Comparison of ENCODE assay signal across 10 cellular contexts in the genomic region with DNA sequence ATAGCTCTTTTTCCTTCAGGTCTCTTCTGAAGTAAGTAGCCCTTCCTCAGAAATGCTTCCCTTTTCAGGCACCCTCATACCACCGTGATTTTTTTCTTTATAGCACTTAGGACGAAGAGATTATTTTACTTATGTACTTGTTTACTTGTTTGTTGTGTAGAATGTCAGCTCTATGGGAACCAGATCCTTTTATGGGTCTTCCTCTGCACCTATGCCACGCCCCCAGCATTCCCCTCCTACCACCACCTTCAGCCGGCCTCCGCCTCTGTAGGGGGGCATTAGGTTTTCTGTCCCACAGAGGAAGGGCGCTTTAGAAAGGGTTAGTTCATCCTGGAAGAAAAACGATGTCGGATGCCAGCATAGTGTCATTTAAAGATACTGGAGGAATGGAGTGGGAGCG. TPM values are rescaled to one million over a fixed set of nuclear protein-coding genes. Genes with fewer than 3 reads are reported as not detected.
A peak's percentile ranks its signal among the peaks of the same experiment; 100 is the strongest.
DNase-seq lines count a peak whose midpoint lies in the region; ATAC-seq and TF ChIP-seq lines count a peak whose summit lies in the region.
"Had no signal": no experiment of that assay in that cellular context is flagged by ENCODE, and none has a peak within 500 bp of the region (broad histone marks: within the 10 kb centered on the region; RNA-seq: fewer than 3 reads in every experiment).

No MANE protein-coding gene starts in this region.

- H3K4me3 ChIP-seq in Caco-2 (ENCODE audit: low read depth, low read length) (no peak overlapping the region), HUES6 (ENCODE audit: low read depth, low read length) (peak overlapping the region; percentile 74), iPS-18c (ENCODE audit: insufficient read depth, low read depth, low read length) (peak overlapping the region; percentile 62; the same call in 1 of the 2 replicates), lower leg skin (ENCODE audit: low read depth, poor library complexity, severe bottlenecking) (no peak overlapping the region)

- TF ChIP-seq POLR2A in lower leg skin (IDR thresholded peaks at IDR 0.05): no peak

- TF ChIP-seq CTCF in Caco-2 (IDR thresholded peaks at IDR 0.05; ENCODE audit: insufficient read depth in 1 of 2, low read depth in 1 of 2, low read length in 1 of 2, severe bottlenecking in 1 of 2, unreplicated experiment in 1 of 2) (no peak), lower leg skin (IDR thresholded peaks at IDR 0.05) (no peak)

- H3K36me3 Mint-ChIP-seq in Caco-2 (ENCODE audit: insufficient read depth, unreplicated experiment): peaks cover 6% of the 10 kb centered on the region
- H3K36me3 Mint-ChIP-seq in T-cell: no peaks in the 10 kb centered on the region

- H3K27ac Mint-ChIP-seq in Caco-2 (ENCODE audit: unreplicated experiment): peak overlapping the region; percentile 90
- no peak overlapping the region for H3K27ac Mint-ChIP-seq in T-cell

- H3K9me3 Mint-ChIP-seq in Caco-2 (ENCODE audit: unreplicated experiment) (no peaks in the 10 kb centered on the region), T-cell (no peaks in the 10 kb centered on the region)

- no peak for ATAC-seq in T-cell (replicated peaks in 1 of 4)
- no peak for ATAC-seq in HG03354 (IDR thresholded peaks at IDR 0.05; ENCODE audit: poor library complexity, severe bottlenecking, unreplicated experiment)
- ATAC-seq in HG03432 (IDR thresholded peaks at IDR 0.05; ENCODE audit: unreplicated experiment): no peak

- H3K27me3 ChIP-seq in Caco-2 (replicated peaks; ENCODE audit: control insufficient read depth, insufficient read depth, low read length) (no peaks in the 10 kb centered on the region), HUES6 (ENCODE audit: control insufficient read depth, insufficient read depth, low read length) (peaks cover 96% of the 10 kb centered on the region)
- H3K27me3 ChIP-seq: Peyer's patch had no signal

- peaks cover 9% of the 10 kb centered on the region for H3K4me1 Mint-ChIP-seq in Caco-2 (ENCODE audit: low read depth, unreplicated experiment)
- peaks cover 16 to 17% (median 16%) of the 10 kb centered on the region in 3 donors for H3K4me1 Mint-ChIP-seq in T-cell

- intact Hi-C loops in Caco-2 (cut with micrococcal nuclease; ENCODE audit: unreplicated experiment): no loop called here
- intact Hi-C loops in lower leg skin (cut with DNase I; ENCODE audit: low total_unique reads): no loop called here

- H3K9me3 ChIP-seq in Caco-2 (no peaks in the 10 kb centered on the region), HUES6 (ENCODE audit: control insufficient read depth, insufficient read depth, low read depth, low read length) (no peaks in the 10 kb centered on the region), iPS-18c (ENCODE audit: control insufficient read depth, insufficient read depth, low read length) (no peaks in the 10 kb centered on the region)
- H3K9me3 ChIP-seq: Peyer's patch had no signal

- no peak overlapping the region for H3K27ac ChIP-seq in HUES6 (ENCODE audit: low read depth, low read length)

- no peak overlapping the region for H3K9ac ChIP-seq in HUES6 (ENCODE audit: low read length)

- CTCF ChIA-PET in Caco-2 (lab: Charles Lee): no interaction called here
- CTCF ChIA-PET in T-cell (lab: Charles Lee): interaction anchor here in 1 of 2 donors (1.2 to 4.3 kb wide), 2 partner anchors 12 to 183 kb away, joined by 5 to 24 read pairs; a partner anchor contains a TSS

- H3K27me3 Mint-ChIP-seq in Caco-2 (ENCODE audit: insufficient read depth, unreplicated experiment): no peaks in the 10 kb centered on the region
- H3K27me3 Mint-ChIP-seq in T-cell: peaks cover 0 to 4% of the 10 kb centered on the region in 2 donors

- WGBS in lower leg skin, 2 donors: 80 to 85% methylated on average over 9 of the region's 9 CpGs

- H3K4me3 Mint-ChIP-seq in Caco-2 (ENCODE audit: unreplicated experiment): peak overlapping the region; percentile 86
- H3K4me3 Mint-ChIP-seq in T-cell: peak overlapping the region; percentile 91 to 96 (median 93)

- BruUV-seq in Caco-2 (replicated peaks; lab: Mats Ljungman, UMichigan): no TSS peak

- POLR2A ChIA-PET in Caco-2 (lab: Charles Lee): interaction anchor here (1.0 kb wide), 1 partner anchor 12 kb away, joined by 3 read pairs; a partner anchor contains a TSS
- POLR2A ChIA-PET in T-cell (lab: Charles Lee): interaction anchor here in 1 of 2 donors (1.0 kb wide), 1 partner anchor 25 kb away, joined by 3 read pairs; no protein-coding TSS in a partner anchor

- no peaks in the 10 kb centered on the region for H3K36me3 ChIP-seq in Caco-2 (ENCODE audit: control insufficient read depth, insufficient read depth, low read length)
- no peaks in the 10 kb centered on the region for H3K36me3 ChIP-seq in HUES6 (ENCODE audit: control insufficient read depth, insufficient read depth, low read length)
- H3K36me3 ChIP-seq: Peyer's patch had no signal

- H3K4me1 ChIP-seq in Caco-2 (peaks cover 3% of the 10 kb centered on the region; the same call in 1 of the 2 replicates), HUES6 (ENCODE audit: control insufficient read depth, insufficient read depth, low read length) (peaks cover 16% of the 10 kb centered on the region)

- DNase-seq in Caco-2 (no peak), T-cell (no peak), lower leg skin (ENCODE audit: low spot score in 2 of 2) (no peak), T1000 (lab: John Stamatoyannopoulos, UW) (no peak)
- DNase-seq: activated effector memory CD4-positive, alpha-beta T cell treated with Interleukin-2 at 50 U/mL for 16 hours had no signal

RNA-seq across cellular contexts. Expression of a gene that starts 1.8 kb away (rescaled TPM):
- total RNA-seq in Caco-2 (2022) (1.2 and 2.1 TPM in 2 replicates), T-cell (1 to 10 TPM; 1.1 to 1.5 (median 1.4) TPM), lower leg skin (under 1 TPM in 1 of 4 donors, not detected in 3; 0.49 TPM)

RNA-seq across cellular contexts. Expression of a gene that starts 2.2 kb away (rescaled TPM):
- total RNA-seq in Caco-2 (2022) (46.6 and 48.0 TPM in 2 replicates), T-cell (1 to 10 TPM; 3.6 to 9.3 (median 4.6) TPM), lower leg skin (1 to 10 TPM in 3 of 4 donors, not detected in 1; 1.8 to 3.9 (median 1.9) TPM)

RNA-seq across cellular contexts. Expression of a gene that starts 12.7 kb away (rescaled TPM):
- total RNA-seq in Caco-2 (2022): 7.6 and 8.2 TPM in 2 replicates
- 1 to 10 TPM in 3 of 5 donors, under 1 TPM in 2; 0.33 to 4.4 (median 1.4) TPM for total RNA-seq in T-cell
- total RNA-seq in lower leg skin: 10 to 100 TPM; 37.6 to 83.2 (median 55.0) TPM

Comparison
In these comparisons a context has a peak if more than half of its experiments do, and no peak if none do; other contexts are left out.
1. H3K4me3 ChIP-seq: peak in HUES6 (single experiment) and iPS-18c (single experiment); none in Caco-2 (single experiment) and lower leg skin (single experiment).